ENCODE assay signal across 8 cellular contexts in genomic region chr4:92305148-92305877, GRCh38. TPM values are rescaled to one million over a fixed set of nuclear protein-coding genes. Genes with fewer than 3 reads are reported as not detected.
DNase-seq lines count a peak whose midpoint lies in the region; ATAC-seq, FAIRE-seq and TF ChIP-seq lines count a peak whose summit lies in the region.

No MANE protein-coding gene starts in this region.

- no peak overlapping the region for H3K9ac ChIP-seq in kidney (ENCODE audit: low read length in 2 of 2)

- H3K27me3 Mint-ChIP-seq in stimulated activated naive B cell treated with anti-CD40 and anti-IgM and Interleukin-4, amounts not matched to agents 10 μg/mL and 1 μg/mL and 100 μg/mL, for 72 hours, result peaks cover 32 to 44% of the 10 kb centered on the region in 2 donors

- peaks cover 9 to 17% of the 10 kb centered on the region in 2 donors for H3K4me1 Mint-ChIP-seq in stimulated activated naive B cell treated with anti-CD40 and anti-IgM and Interleukin-4, amounts not matched to agents 10 μg/mL and 1 μg/mL and 100 μg/mL, for 72 hours

- no peaks in the 10 kb centered on the region for H3K36me3 ChIP-seq in kidney (ENCODE audit: control insufficient read depth in 1 of 2, insufficient read depth in 2 of 2, low read length in 2 of 2)

- no peak overlapping the region for H3K27ac ChIP-seq in kidney (ENCODE audit: low read depth in 2 of 2, low read length in 2 of 2)

- TF ChIP-seq CTCF in GM13976 (IDR thresholded peaks at IDR 0.05; ENCODE audit: borderline replicate concordance, control extremely low read depth, extremely low read depth, insufficient read depth, missing control alignments) (no peak), kidney (IDR thresholded peaks at IDR 0.05; ENCODE audit: borderline replicate concordance, extremely low read depth, insufficient read depth) (no peak)

- peak; percentile 33 for DNase-seq in GM13976 (ENCODE audit: low spot score)
- peak; percentile 3 for DNase-seq in NCI-H226
- peak; percentile 89 for DNase-seq in cerebellar cortex (ENCODE audit: low spot score)
- DNase-seq in kidney, result peak; percentile 78
- DNase-seq in stimulated activated naive B cell treated with anti-CD40 and anti-IgM and Interleukin-4, amounts not matched to agents 10 μg/mL and 1 μg/mL and 100 μg/mL, for 72 hours, result no peak
- DNase-seq in SW480 (ENCODE audit: low spot score), result no peak

- no peaks in the 10 kb centered on the region for H3K4me1 ChIP-seq in kidney (ENCODE audit: control insufficient read depth in 1 of 2, insufficient read depth in 1 of 2, low read depth in 1 of 2, low read length in 2 of 2)

- no peaks in the 10 kb centered on the region for H3K9me3 Mint-ChIP-seq in stimulated activated naive B cell treated with anti-CD40 and anti-IgM and Interleukin-4, amounts not matched to agents 10 μg/mL and 1 μg/mL and 100 μg/mL, for 72 hours

- H3K9me3 ChIP-seq in kidney (ENCODE audit: control insufficient read depth in 1 of 2, low read length in 2 of 2), result no peaks in the 10 kb centered on the region

- peak overlapping the region in 1 of 2 donors; percentile 36 for H3K4me3 ChIP-seq in kidney (ENCODE audit: low read length in 2 of 2)

- no peak overlapping the region for H3K27ac Mint-ChIP-seq in stimulated activated naive B cell treated with anti-CD40 and anti-IgM and Interleukin-4, amounts not matched to agents 10 μg/mL and 1 μg/mL and 100 μg/mL, for 72 hours

- intact Hi-C loops in kidney (cut with DNase I), result no loop called here

- no peak for FAIRE-seq in kidney (lab: Jason Lieb, UNC)

- peak; percentile 25 to 31 for ATAC-seq in stimulated activated naive B cell treated with anti-CD40 and anti-IgM and Interleukin-4, amounts not matched to agents 10 μg/mL and 1 μg/mL and 100 μg/mL, for 72 hours (replicated peaks)
- ATAC-seq in GM19328 (IDR thresholded peaks at IDR 0.05; ENCODE audit: unreplicated experiment), result no peak
- no peak for ATAC-seq in HG02759 (IDR thresholded peaks at IDR 0.05; ENCODE audit: unreplicated experiment)

- H3K36me3 Mint-ChIP-seq in stimulated activated naive B cell treated with anti-CD40 and anti-IgM and Interleukin-4, amounts not matched to agents 10 μg/mL and 1 μg/mL and 100 μg/mL, for 72 hours, result no peaks in the 10 kb centered on the region

- in situ Hi-C loops in GM13976 (cut with MboI; ENCODE audit: low sequenced_read_pairs, unreplicated experiment), result no loop called here

- peak overlapping the region; percentile 47 to 58 for H3K4me3 Mint-ChIP-seq in stimulated activated naive B cell treated with anti-CD40 and anti-IgM and Interleukin-4, amounts not matched to agents 10 μg/mL and 1 μg/mL and 100 μg/mL, for 72 hours

RNA-seq across cellular contexts. Expression of gene GRID2, which starts 1.5 kb away (rescaled TPM):
- total RNA-seq in kidney, result 0.19 TPM
- not detected for polyA plus RNA-seq in kidney (ENCODE audit: insufficient read depth, low read depth, low replicate concordance)

Comparison
In these comparisons a context has a peak if more than half of its experiments do, and no peak if none do; other contexts are left out.
1. DNase-seq: peak in GM13976 (single experiment), NCI-H226 (single experiment), cerebellar cortex (single experiment) and kidney (single experiment); none in stimulated activated naive B cell treated with anti-CD40 and anti-IgM and Interleukin-4, amounts not matched to agents 10 μg/mL and 1 μg/mL and 100 μg/mL, for 72 hours (single experiment) and SW480 (single experiment).
2. ATAC-seq: peak in stimulated activated naive B cell treated with anti-CD40 and anti-IgM and Interleukin-4, amounts not matched to agents 10 μg/mL and 1 μg/mL and 100 μg/mL, for 72 hours (2 of 2); none in GM19328 (single experiment) and HG02759 (single experiment).